10 cellular contexts compared by ENCODE assay signal in the genomic region with DNA sequence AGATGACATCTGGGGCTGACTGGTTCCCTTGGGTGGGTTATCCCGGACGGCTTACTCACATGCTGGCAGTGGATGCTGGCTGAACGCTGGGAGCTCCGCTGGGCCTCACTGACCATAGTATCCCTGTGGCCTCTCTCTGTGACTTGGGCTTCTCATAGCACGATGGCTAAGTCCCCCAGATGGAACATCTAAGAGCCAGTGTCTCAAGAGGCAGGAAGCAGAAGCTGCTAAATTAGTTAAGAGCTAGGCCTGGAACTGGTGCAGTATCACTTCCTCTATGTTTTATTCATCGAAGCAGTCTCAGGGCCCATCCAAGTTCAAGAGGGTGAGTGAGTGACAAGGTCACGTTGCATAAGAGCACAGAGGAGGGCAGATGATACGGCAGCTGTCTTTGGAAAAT.
DNase-seq lines count a peak whose midpoint lies in the region; ATAC-seq lines count a peak whose summit lies in the region.
"Had no signal": no experiment of that assay in that cellular context is flagged by ENCODE, and none has a peak within 500 bp of the region (broad histone marks: within the 10 kb centered on the region; RNA-seq: fewer than 3 reads in every experiment).

No MANE protein-coding gene starts in this region.

- no peaks in the 10 kb centered on the region for H3K9me3 ChIP-seq in Karpas-422 (ENCODE audit: low read length)

- no peaks in the 10 kb centered on the region for H3K79me2 ChIP-seq in Karpas-422 (ENCODE audit: low read length)
- H3K79me2 ChIP-seq: hepatocyte had no signal

- H3K27me3 ChIP-seq in Karpas-422 (ENCODE audit: low read length) = no peaks in the 10 kb centered on the region
- H3K27me3 ChIP-seq: hepatocyte had no signal

- no peak overlapping the region for H3K4me3 ChIP-seq in Karpas-422 (ENCODE audit: low read length)
- H3K4me3 ChIP-seq: hepatocyte had no signal

- peaks cover 4% of the 10 kb centered on the region for H3K4me1 ChIP-seq in Karpas-422 (ENCODE audit: low read length)

- H3K27ac ChIP-seq in Karpas-422 (ENCODE audit: low read length) = no peak overlapping the region
- H3K27ac ChIP-seq: hepatocyte, VCaP had no signal

- no peaks in the 10 kb centered on the region for H3K36me3 ChIP-seq in Karpas-422 (ENCODE audit: insufficient read depth, low read length)

- DNase-seq in Karpas-422 = peak; percentile 76
- DNase-seq in medulla oblongata (ENCODE audit: extremely low spot score) = peak; percentile 80
- DNase-seq in NCI-H1694 treated with DMSO at 0.1 percent for 48 hours (lab: John Stamatoyannopoulos, UW) = no peak
- no peak for DNase-seq in activated CD4-positive, alpha-beta T cell treated with anti-CD3 and anti-CD28 coated beads for 48 hours
- DNase-seq in cerebellar nuclear complex (lab: John Stamatoyannopoulos, UW) = no peak
- DNase-seq in NCI-H146 treated with DMSO at 0.1 percent for 48 hours (lab: John Stamatoyannopoulos, UW; ENCODE audit: unreplicated experiment) = no peak

- H2AFZ ChIP-seq in Karpas-422 (ENCODE audit: low read length) = no peak overlapping the region
- H2AFZ ChIP-seq: hepatocyte had no signal

- no peaks in the 10 kb centered on the region for H3K9me2 ChIP-seq in Karpas-422 (replicated peaks; ENCODE audit: insufficient read depth, low read length)

- ATAC-seq in GM18867 (IDR thresholded peaks at IDR 0.05; ENCODE audit: unreplicated experiment) = peak; percentile 90
- peak; percentile 83 for ATAC-seq in HG02588 (IDR thresholded peaks at IDR 0.05; ENCODE audit: unreplicated experiment)

- H4K20me1 ChIP-seq in Karpas-422 (ENCODE audit: insufficient read depth, low read depth, low read length) = no peaks in the 10 kb centered on the region

- no peak overlapping the region for H3K9ac ChIP-seq in Karpas-422 (ENCODE audit: low read length)

- no peak overlapping the region for H3K4me2 ChIP-seq in Karpas-422 (ENCODE audit: low read depth, low read length, poor library complexity, severe bottlenecking)
- H3K4me2 ChIP-seq: hepatocyte had no signal

Comparison
In these comparisons a context has a peak if more than half of its experiments do, and no peak if none do; other contexts are left out.
1. DNase-seq: peak in Karpas-422 (single experiment) and medulla oblongata (single experiment); none in NCI-H1694 treated with DMSO at 0.1 percent for 48 hours (single experiment), activated CD4-positive, alpha-beta T cell treated with anti-CD3 and anti-CD28 coated beads for 48 hours (single experiment), cerebellar nuclear complex (0 of 2) and NCI-H146 treated with DMSO at 0.1 percent for 48 hours (single experiment).